In the genomic region with DNA sequence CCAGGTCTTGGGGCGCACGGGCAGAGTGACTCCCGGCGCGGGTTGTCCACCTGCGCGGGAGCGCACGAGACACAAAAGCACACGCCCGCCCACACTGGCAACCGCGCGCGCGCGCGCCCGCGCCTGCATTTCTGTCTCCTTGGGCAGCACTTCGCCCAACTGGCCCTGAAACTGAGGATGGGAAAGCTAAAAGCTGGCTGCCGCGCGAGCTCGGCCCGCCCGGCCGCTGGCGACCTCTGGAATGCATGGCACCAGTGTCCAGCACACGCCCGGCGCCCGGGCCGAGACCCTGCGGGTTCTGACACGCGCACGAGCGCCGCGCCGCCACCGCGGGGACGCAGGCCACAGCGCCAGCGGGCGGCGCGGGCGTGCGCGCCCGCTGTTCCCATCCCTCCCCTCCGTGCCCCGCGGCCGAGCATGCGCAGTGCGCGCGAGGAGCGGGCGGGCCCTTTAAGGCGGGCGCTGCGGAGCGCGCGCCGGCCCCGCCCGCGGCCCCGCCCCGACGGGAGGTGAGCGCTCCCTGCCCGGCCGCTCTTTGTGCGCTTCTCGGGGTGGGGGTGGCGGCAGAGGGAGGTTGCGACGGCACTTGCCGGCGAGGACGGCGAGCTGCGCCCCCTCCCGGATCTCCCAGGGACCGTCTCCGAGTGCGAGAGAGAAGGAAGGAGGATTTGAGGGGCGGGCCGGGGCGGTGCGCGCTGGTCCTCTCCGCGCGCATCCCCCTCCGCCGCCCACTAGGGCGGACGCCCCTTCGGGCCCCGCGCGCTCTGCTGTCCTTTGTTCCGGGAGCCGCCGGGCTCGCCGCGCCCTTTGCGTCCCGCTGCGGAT, we compare ENCODE assay signal across 1 cellular context.
TF ChIP-seq lines count a peak whose summit lies in the region.

No MANE protein-coding gene starts in this region.

TF ChIP-seq in K562, 482 proteins besides CTCF, POLR2A, EP300 and RAD21 (continued from another document and continues in another):
- TF ChIP-seq, protein P1, sequence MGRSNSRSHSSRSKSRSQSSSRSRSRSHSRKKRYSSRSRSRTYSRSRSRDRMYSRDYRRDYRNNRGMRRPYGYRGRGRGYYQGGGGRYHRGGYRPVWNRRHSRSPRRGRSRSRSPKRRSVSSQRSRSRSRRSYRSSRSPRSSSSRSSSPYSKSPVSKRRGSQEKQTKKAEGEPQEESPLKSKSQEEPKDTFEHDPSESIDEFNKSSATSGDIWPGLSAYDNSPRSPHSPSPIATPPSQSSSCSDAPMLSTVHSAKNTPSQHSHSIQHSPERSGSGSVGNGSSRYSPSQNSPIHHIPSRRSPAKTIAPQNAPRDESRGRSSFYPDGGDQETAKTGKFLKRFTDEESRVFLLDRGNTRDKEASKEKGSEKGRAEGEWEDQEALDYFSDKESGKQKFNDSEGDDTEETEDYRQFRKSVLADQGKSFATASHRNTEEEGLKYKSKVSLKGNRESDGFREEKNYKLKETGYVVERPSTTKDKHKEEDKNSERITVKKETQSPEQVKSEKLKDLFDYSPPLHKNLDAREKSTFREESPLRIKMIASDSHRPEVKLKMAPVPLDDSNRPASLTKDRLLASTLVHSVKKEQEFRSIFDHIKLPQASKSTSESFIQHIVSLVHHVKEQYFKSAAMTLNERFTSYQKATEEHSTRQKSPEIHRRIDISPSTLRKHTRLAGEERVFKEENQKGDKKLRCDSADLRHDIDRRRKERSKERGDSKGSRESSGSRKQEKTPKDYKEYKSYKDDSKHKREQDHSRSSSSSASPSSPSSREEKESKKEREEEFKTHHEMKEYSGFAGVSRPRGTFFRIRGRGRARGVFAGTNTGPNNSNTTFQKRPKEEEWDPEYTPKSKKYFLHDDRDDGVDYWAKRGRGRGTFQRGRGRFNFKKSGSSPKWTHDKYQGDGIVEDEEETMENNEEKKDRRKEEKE (IDR thresholded peaks at IDR 0.05; ENCODE audit: borderline replicate concordance in 1 of 2, control insufficient read depth in 1 of 2, low read depth in 2 of 2, low read length in 1 of 2), result no peak
- TF ChIP-seq NFATC3 (IDR thresholded peaks at IDR 0.05), result no peak
- TF ChIP-seq SRSF3 (IDR thresholded peaks at IDR 0.05; ENCODE audit: insufficient read depth, low read length), result no peak
- TF ChIP-seq KLF10 (CRISPR knock-in tag; IDR thresholded peaks at IDR 0.05), result no peak
- TF ChIP-seq, protein P2, sequence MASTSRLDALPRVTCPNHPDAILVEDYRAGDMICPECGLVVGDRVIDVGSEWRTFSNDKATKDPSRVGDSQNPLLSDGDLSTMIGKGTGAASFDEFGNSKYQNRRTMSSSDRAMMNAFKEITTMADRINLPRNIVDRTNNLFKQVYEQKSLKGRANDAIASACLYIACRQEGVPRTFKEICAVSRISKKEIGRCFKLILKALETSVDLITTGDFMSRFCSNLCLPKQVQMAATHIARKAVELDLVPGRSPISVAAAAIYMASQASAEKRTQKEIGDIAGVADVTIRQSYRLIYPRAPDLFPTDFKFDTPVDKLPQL (IDR thresholded peaks at IDR 0.05; ENCODE audit: extremely low read depth, insufficient read length), result no peak
- TF ChIP-seq, protein P3, sequence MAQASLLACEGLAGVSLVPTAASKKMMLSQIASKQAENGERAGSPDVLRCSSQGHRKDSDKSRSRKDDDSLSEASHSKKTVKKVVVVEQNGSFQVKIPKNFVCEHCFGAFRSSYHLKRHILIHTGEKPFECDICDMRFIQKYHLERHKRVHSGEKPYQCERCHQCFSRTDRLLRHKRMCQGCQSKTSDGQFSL (CRISPR knock-in tag; IDR thresholded peaks at IDR 0.05), result peak; percentile 83
- TF ChIP-seq, protein P3 (tag; IDR thresholded peaks at IDR 0.05), result no peak
- peak; percentile 45; the same call in 1 of the 2 replicates for TF ChIP-seq ESRRA (IDR thresholded peaks at IDR 0.05; ENCODE audit: borderline replicate concordance, low read depth)
- TF ChIP-seq HOXB6 (CRISPR knock-in tag; IDR thresholded peaks at IDR 0.05; ENCODE audit: borderline replicate concordance), result no peak
- no peak for TF ChIP-seq CREBBP (IDR thresholded peaks at IDR 0.05; ENCODE audit: low read depth, low read length)
- TF ChIP-seq DMBX1 (CRISPR knock-in tag; IDR thresholded peaks at IDR 0.05; ENCODE audit: borderline replicate concordance), result peak; percentile 63; the same call in 1 of the 2 replicates
- TF ChIP-seq XRCC3 (IDR thresholded peaks at IDR 0.05), result no peak
- TF ChIP-seq SREBF2 (CRISPR knock-in tag; IDR thresholded peaks at IDR 0.05), result no peak
- TF ChIP-seq, protein P4, sequence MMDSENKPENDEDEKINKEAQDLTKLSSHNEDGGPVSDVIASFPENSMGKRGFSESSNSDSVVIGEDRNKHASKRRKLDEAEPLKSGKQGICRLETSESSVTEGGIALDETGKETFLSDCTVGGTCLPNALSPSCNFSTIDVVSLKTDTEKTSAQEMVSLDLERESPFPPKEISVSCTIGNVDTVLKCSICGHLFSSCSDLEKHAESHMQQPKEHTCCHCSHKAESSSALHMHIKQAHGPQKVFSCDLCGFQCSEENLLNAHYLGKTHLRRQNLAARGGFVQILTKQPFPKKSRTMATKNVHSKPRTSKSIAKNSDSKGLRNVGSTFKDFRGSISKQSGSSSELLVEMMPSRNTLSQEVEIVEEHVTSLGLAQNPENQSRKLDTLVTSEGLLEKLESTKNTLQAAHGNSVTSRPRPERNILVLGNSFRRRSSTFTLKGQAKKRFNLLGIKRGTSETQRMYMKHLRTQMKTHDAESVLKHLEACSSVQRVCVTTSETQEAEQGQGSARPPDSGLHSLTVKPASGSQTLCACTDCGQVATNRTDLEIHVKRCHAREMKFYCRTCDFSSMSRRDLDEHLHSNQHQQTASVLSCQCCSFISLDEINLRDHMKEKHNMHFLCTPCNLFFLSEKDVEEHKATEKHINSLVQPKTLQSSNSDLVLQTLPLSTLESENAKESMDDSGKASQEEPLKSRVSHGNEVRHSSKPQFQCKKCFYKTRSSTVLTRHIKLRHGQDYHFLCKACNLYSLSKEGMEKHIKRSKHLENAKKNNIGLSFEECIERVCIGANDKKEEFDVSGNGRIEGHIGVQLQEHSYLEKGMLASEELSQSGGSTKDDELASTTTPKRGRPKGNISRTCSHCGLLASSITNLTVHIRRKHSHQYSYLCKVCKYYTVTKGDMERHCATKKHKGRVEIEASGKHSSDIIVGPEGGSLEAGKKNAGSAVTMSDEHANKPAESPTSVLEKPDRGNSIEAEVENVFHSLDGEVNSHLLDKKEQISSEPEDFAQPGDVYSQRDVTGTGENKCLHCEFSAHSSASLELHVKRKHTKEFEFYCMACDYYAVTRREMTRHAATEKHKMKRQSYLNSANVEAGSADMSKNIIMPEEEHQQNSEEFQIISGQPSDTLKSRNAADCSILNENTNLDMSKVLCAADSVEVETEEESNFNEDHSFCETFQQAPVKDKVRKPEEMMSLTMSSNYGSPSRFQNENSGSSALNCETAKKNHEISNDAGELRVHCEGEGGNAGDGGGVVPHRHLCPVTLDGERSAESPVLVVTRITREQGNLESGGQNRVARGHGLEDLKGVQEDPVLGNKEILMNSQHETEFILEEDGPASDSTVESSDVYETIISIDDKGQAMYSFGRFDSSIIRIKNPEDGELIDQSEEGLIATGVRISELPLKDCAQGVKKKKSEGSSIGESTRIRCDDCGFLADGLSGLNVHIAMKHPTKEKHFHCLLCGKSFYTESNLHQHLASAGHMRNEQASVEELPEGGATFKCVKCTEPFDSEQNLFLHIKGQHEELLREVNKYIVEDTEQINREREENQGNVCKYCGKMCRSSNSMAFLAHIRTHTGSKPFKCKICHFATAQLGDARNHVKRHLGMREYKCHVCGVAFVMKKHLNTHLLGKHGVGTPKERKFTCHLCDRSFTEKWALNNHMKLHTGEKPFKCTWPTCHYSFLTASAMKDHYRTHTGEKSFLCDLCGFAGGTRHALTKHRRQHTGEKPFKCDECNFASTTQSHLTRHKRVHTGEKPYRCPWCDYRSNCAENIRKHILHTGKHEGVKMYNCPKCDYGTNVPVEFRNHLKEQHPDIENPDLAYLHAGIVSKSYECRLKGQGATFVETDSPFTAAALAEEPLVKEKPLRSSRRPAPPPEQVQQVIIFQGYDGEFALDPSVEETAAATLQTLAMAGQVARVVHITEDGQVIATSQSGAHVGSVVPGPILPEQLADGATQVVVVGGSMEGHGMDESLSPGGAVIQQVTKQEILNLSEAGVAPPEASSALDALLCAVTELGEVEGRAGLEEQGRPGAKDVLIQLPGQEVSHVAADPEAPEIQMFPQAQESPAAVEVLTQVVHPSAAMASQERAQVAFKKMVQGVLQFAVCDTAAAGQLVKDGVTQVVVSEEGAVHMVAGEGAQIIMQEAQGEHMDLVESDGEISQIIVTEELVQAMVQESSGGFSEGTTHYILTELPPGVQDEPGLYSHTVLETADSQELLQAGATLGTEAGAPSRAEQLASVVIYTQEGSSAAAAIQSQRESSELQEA (IDR thresholded peaks at IDR 0.05; ENCODE audit: low read depth), result no peak
- TF ChIP-seq BRD9 (IDR thresholded peaks at IDR 0.05; ENCODE audit: low read depth, partially characterized antibody), result no peak
- TF ChIP-seq SRSF7 (optimal IDR thresholded peaks at IDR 0.05; ENCODE audit: low read depth, low read length), result no peak
- TF ChIP-seq RBM39 (optimal IDR thresholded peaks at IDR 0.05; ENCODE audit: low read depth, low read length), result no peak
- TF ChIP-seq ZNF124 (CRISPR knock-in tag; IDR thresholded peaks at IDR 0.05), result no peak
- TF ChIP-seq ZNF121 (CRISPR knock-in tag; conservative IDR thresholded peaks at IDR 0.05), result no peak
- no peak for TF ChIP-seq ETV5 (CRISPR knock-in tag; IDR thresholded peaks at IDR 0.05; ENCODE audit: low read depth)
- TF ChIP-seq, protein P5, sequence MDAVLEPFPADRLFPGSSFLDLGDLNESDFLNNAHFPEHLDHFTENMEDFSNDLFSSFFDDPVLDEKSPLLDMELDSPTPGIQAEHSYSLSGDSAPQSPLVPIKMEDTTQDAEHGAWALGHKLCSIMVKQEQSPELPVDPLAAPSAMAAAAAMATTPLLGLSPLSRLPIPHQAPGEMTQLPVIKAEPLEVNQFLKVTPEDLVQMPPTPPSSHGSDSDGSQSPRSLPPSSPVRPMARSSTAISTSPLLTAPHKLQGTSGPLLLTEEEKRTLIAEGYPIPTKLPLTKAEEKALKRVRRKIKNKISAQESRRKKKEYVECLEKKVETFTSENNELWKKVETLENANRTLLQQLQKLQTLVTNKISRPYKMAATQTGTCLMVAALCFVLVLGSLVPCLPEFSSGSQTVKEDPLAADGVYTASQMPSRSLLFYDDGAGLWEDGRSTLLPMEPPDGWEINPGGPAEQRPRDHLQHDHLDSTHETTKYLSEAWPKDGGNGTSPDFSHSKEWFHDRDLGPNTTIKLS (IDR thresholded peaks at IDR 0.05; ENCODE audit: borderline replicate concordance, low read depth), result peak; percentile 54
- no peak for TF ChIP-seq BDP1 (IDR thresholded peaks at IDR 0.05; ENCODE audit: insufficient read depth, insufficient read length)
- peak; percentile 85 for TF ChIP-seq ZNF589 (CRISPR knock-in tag; IDR thresholded peaks at IDR 0.05; ENCODE audit: low read depth)
- TF ChIP-seq, protein P6, sequence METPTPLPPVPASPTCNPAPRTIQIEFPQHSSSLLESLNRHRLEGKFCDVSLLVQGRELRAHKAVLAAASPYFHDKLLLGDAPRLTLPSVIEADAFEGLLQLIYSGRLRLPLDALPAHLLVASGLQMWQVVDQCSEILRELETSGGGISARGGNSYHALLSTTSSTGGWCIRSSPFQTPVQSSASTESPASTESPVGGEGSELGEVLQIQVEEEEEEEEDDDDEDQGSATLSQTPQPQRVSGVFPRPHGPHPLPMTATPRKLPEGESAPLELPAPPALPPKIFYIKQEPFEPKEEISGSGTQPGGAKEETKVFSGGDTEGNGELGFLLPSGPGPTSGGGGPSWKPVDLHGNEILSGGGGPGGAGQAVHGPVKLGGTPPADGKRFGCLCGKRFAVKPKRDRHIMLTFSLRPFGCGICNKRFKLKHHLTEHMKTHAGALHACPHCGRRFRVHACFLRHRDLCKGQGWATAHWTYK (CRISPR knock-in tag; IDR thresholded peaks at IDR 0.05), result peak; percentile 22; the same call in 1 of the 2 replicates
- peak; percentile 100 for TF ChIP-seq CTBP1 (IDR thresholded peaks at IDR 0.05; ENCODE audit: borderline replicate concordance)
- TF ChIP-seq, protein P7, sequence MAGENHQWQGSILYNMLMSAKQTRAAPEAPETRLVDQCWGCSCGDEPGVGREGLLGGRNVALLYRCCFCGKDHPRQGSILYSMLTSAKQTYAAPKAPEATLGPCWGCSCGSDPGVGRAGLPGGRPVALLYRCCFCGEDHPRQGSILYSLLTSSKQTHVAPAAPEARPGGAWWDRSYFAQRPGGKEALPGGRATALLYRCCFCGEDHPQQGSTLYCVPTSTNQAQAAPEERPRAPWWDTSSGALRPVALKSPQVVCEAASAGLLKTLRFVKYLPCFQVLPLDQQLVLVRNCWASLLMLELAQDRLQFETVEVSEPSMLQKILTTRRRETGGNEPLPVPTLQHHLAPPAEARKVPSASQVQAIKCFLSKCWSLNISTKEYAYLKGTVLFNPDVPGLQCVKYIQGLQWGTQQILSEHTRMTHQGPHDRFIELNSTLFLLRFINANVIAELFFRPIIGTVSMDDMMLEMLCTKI (IDR thresholded peaks at IDR 0.05; ENCODE audit: partially characterized antibody), result no peak
- no peak for TF ChIP-seq CBX8 (IDR thresholded peaks at IDR 0.05; ENCODE audit: borderline replicate concordance, extremely low read depth, low read depth, low read length, poor library complexity, severe bottlenecking)
- no peak for TF ChIP-seq ZFP36 (IDR thresholded peaks at IDR 0.05; ENCODE audit: low read depth, low read length, partially characterized antibody)
- TF ChIP-seq, protein P8, sequence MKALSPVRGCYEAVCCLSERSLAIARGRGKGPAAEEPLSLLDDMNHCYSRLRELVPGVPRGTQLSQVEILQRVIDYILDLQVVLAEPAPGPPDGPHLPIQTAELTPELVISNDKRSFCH (CRISPR knock-in tag; IDR thresholded peaks at IDR 0.05), result no peak
- TF ChIP-seq, protein P8 (tag; IDR thresholded peaks at IDR 0.05), result no peak
- no peak for TF ChIP-seq ARHGAP35 (IDR thresholded peaks at IDR 0.05; ENCODE audit: partially characterized antibody)
